Comparison of ENCODE assay signal across 8 cellular contexts in the genomic region with DNA sequence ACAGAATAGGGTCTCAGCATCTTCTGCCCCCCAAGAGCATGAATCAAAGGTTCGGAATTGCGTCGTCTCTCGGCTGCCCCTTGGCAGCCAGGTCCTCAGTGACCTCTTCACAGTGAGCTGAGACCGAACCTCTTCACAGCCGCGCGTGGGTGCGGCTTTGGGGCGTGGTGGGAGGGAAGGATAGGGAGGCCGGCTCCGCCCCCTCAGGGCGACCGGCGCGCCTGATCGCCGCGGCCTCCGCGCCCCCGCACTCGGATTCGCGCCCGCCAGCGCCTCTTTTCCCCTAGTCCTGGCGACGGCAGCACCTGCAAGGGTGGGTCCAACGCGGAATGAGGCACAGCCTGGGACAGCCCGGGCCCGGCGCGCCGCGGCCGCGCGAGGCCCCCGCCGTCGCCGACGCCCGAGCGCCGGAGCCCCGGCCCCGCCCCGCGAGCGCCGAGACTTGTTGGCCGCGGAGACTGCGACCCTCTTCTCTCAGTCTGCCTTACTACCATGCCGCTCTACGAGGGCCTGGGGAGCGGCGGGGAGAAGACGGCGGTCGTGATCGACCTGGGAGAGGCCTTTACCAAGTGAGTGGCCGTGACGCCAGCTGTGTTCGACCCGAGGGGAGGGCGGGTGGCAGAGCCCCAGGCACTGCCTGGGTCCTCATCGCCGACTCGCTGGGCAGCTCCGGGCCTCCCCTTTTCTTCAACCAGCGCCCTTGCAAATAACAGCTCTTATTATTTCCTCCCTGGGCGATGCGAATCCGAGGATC. TPM values are rescaled to one million over a fixed set of nuclear protein-coding genes. Genes with fewer than 3 reads are reported as not detected.
DNase-seq lines count a peak whose midpoint lies in the region; ATAC-seq and TF ChIP-seq lines count a peak whose summit lies in the region.

A gene (plus strand): TSS at position 424 of the 754 bp plus-strand sequence. CDS start 69 bp downstream, at position 493.

- WGBS in liver, result under 1% methylated on average over 78 of the region's 78 CpGs

- H3K27me3 ChIP-seq in CD4-positive, CD25-positive, alpha-beta regulatory T cell (ENCODE audit: control insufficient read depth, insufficient read depth, low read length), result no peaks in the 10 kb centered on the region
- H3K27me3 ChIP-seq in liver (ENCODE audit: control insufficient read depth in 4 of 4, insufficient read depth in 4 of 4, low read length in 3 of 4), result no peaks in the 10 kb centered on the region

- TF ChIP-seq CTCF in liver (IDR thresholded peaks at IDR 0.05; ENCODE audit: low read depth, low read length, missing input control), result no peak

- peak within 1 kb of the TSS; percentile 95 to 99 (median 96) for H3K4me3 Mint-ChIP-seq in CD4-positive, CD25-positive, alpha-beta regulatory T cell
- peak within 1 kb of the TSS; percentile 95 for H3K4me3 Mint-ChIP-seq in activated CD4-positive, alpha-beta memory T cell treated with anti-CD3 and anti-CD28 coated beads for 36 hours

- H3K4me1 Mint-ChIP-seq in CD4-positive, CD25-positive, alpha-beta regulatory T cell, result peaks cover 17 to 43% (median 30%) of the 10 kb centered on the region in 4 donors
- H3K4me1 Mint-ChIP-seq in activated CD4-positive, alpha-beta memory T cell treated with anti-CD3 and anti-CD28 coated beads for 36 hours (ENCODE audit: low read depth), result peaks cover 29% of the 10 kb centered on the region

- peak within 1 kb of the TSS; percentile 97 to 99 (median 98) for H3K27ac Mint-ChIP-seq in CD4-positive, CD25-positive, alpha-beta regulatory T cell
- peak within 1 kb of the TSS; percentile 88 for H3K27ac Mint-ChIP-seq in activated CD4-positive, alpha-beta memory T cell treated with anti-CD3 and anti-CD28 coated beads for 36 hours

- H3K36me3 ChIP-seq in CD4-positive, CD25-positive, alpha-beta regulatory T cell (ENCODE audit: control insufficient read depth, insufficient read depth, low read length), result peaks cover 5% of the 10 kb centered on the region
- H3K36me3 ChIP-seq in liver (ENCODE audit: control insufficient read depth in 4 of 4, insufficient read depth in 3 of 4, low read depth in 1 of 4, low read length in 3 of 4), result no peaks in the 10 kb centered on the region

- DNase-seq in CD4-positive, CD25-positive, alpha-beta regulatory T cell, result peak; percentile 78 to 90 (median 87)
- peak; percentile 62 for DNase-seq in NCI-H774 (lab: John Stamatoyannopoulos, UW)
- DNase-seq in activated CD4-positive, alpha-beta memory T cell treated with anti-CD3 and anti-CD28 coated beads for 36 hours, result peak; percentile 93
- DNase-seq in dermis microvascular lymphatic vessel endothelial cell (ENCODE audit: low read depth in 2 of 2), result peak; percentile 43 to 77
- peak; percentile 88 for DNase-seq in stimulated activated CD4-positive, alpha-beta T cell treated with anti-CD3 and anti-CD28 coated beads, Interleukin-4, amount 100 ng/mL, for 1 hour

- peaks cover 6% of the 10 kb centered on the region for H3K36me3 Mint-ChIP-seq in CD4-positive, CD25-positive, alpha-beta regulatory T cell
- no peaks in the 10 kb centered on the region for H3K36me3 Mint-ChIP-seq in activated CD4-positive, alpha-beta memory T cell treated with anti-CD3 and anti-CD28 coated beads for 36 hours

- TF ChIP-seq RAD21 in liver (IDR thresholded peaks at IDR 0.05), result peak; percentile 16 to 29

- peak within 1 kb of the TSS; percentile 93 for H3K27ac ChIP-seq in CD4-positive, CD25-positive, alpha-beta regulatory T cell (ENCODE audit: insufficient read depth, low read length, poor library complexity, severe bottlenecking)
- peak within 1 kb of the TSS; percentile 47 to 88 for H3K27ac ChIP-seq in liver (ENCODE audit: low read depth in 1 of 2, low read length in 2 of 2)

- H3K9ac ChIP-seq in liver (ENCODE audit: low read depth in 1 of 2, low read length in 2 of 2), result peak within 1 kb of the TSS; percentile 86 to 92

- H3K4me3 ChIP-seq in CD4-positive, CD25-positive, alpha-beta regulatory T cell (ENCODE audit: low read depth, low read length), result peak within 1 kb of the TSS; percentile 96
- H3K4me3 ChIP-seq in liver (ENCODE audit: low read depth in 1 of 3, low read length in 3 of 3), result peak within 1 kb of the TSS; percentile 78 to 88 (median 86)

- peaks cover 28% of the 10 kb centered on the region for H3K4me1 ChIP-seq in CD4-positive, CD25-positive, alpha-beta regulatory T cell (ENCODE audit: control insufficient read depth, insufficient read depth, low read length, poor library complexity, severe bottlenecking)
- H3K4me1 ChIP-seq in liver (ENCODE audit: control insufficient read depth in 4 of 4, insufficient read depth in 4 of 4, low read length in 3 of 4), result peaks cover 5 to 21% (median 12%) of the 10 kb centered on the region in 4 donors

- H3K27me3 Mint-ChIP-seq in CD4-positive, CD25-positive, alpha-beta regulatory T cell, result peaks cover 11% of the 10 kb centered on the region
- H3K27me3 Mint-ChIP-seq in activated CD4-positive, alpha-beta memory T cell treated with anti-CD3 and anti-CD28 coated beads for 36 hours, result no peaks in the 10 kb centered on the region

- CTCF ChIA-PET in activated CD4-positive, alpha-beta memory T cell treated with anti-CD3 and anti-CD28 coated beads for 36 hours (lab: Charles Lee), result interaction anchor here (0.6 kb wide), 1 partner anchor 41 kb away, joined by 3 read pairs; no protein-coding TSS in a partner anchor

- POLR2A ChIA-PET in activated CD4-positive, alpha-beta memory T cell treated with anti-CD3 and anti-CD28 coated beads for 36 hours (lab: Charles Lee), result interaction anchor here (0.6 to 2.3 kb wide), 4 partner anchors 38 to 228 kb away, joined by 3 to 9 read pairs (median 6); a partner anchor contains a TSS

- intact Hi-C loops in activated CD4-positive, alpha-beta memory T cell treated with anti-CD3 and anti-CD28 coated beads for 36 hours (cut with micrococcal nuclease), result loop anchor here (1.0 to 5.0 kb wide), 7 partner anchors 34 to 809 kb away; a partner anchor contains a TSS

- peak; percentile 89 to 90 for ATAC-seq in CD4-positive, CD25-positive, alpha-beta regulatory T cell (ENCODE audit: low read depth in 2 of 2)
- ATAC-seq in GM19438 (IDR thresholded peaks at IDR 0.05; ENCODE audit: low read depth, unreplicated experiment) (peak; percentile 89), HG03571 (IDR thresholded peaks at IDR 0.05; ENCODE audit: unreplicated experiment) (peak; percentile 94)

- no peaks in the 10 kb centered on the region for H3K9me3 ChIP-seq in CD4-positive, CD25-positive, alpha-beta regulatory T cell (ENCODE audit: control insufficient read depth in 2 of 2, low read length in 2 of 2)
- H3K9me3 ChIP-seq in liver (ENCODE audit: control insufficient read depth in 4 of 4, low read length in 3 of 4), result no peaks in the 10 kb centered on the region

- no peaks in the 10 kb centered on the region for H3K9me3 Mint-ChIP-seq in CD4-positive, CD25-positive, alpha-beta regulatory T cell
- H3K9me3 Mint-ChIP-seq in activated CD4-positive, alpha-beta memory T cell treated with anti-CD3 and anti-CD28 coated beads for 36 hours, result no peaks in the 10 kb centered on the region

TF ChIP-seq in liver, 16 proteins besides CTCF, POLR2A, EP300 and RAD21:
- TF ChIP-seq EGR1 (IDR thresholded peaks at IDR 0.05; ENCODE audit: low read depth in 2 of 2), result peak in 1 of 2 donors; percentile 97
- TF ChIP-seq FOXA1 (IDR thresholded peaks at IDR 0.05), result peak; percentile 10
- TF ChIP-seq NR2F2 (IDR thresholded peaks at IDR 0.05), result no peak
- TF ChIP-seq SP1 (IDR thresholded peaks at IDR 0.05), result peak; percentile 56
- TF ChIP-seq YY1 (IDR thresholded peaks at IDR 0.05), result no peak

RNA-seq across cellular contexts. Expression of the gene that starts here (rescaled TPM):
- 43.4 TPM for total RNA-seq in CD4-positive, CD25-positive, alpha-beta regulatory T cell
- 10 to 100 TPM; 76.3 to 98.3 (median 87.2) TPM for polyA plus RNA-seq in CD4-positive, CD25-positive, alpha-beta regulatory T cell
- 10 to 100 TPM; 45.3 to 47.0 TPM for total RNA-seq in activated CD4-positive, alpha-beta memory T cell treated with anti-CD3 and anti-CD28 coated beads for 36 hours
- total RNA-seq in dermis microvascular lymphatic vessel endothelial cell, result 24.9 and 27.7 TPM in 2 replicates
- 10 to 100 TPM; 19.2 to 29.7 TPM for total RNA-seq in liver
- polyA plus RNA-seq in liver, result 10 to 100 TPM; 20.6 to 42.0 TPM

Comparison
In these comparisons a context has a peak if more than half of its experiments do, and no peak if none do; other contexts are left out.
1. Peak in every context shown above with its lines: DNase-seq, ATAC-seq, H3K4me3 ChIP-seq and H3K27ac ChIP-seq.